ENCODE assay signal across 8 cellular contexts in genomic region chr15:55289573-55290360, GRCh38. TPM values are rescaled to one million over a fixed set of nuclear protein-coding genes. Genes with fewer than 3 reads are reported as not detected.
DNase-seq lines count a peak whose midpoint lies in the region; ATAC-seq lines count a peak whose summit lies in the region.

Gene RAB27A (minus strand): TSS chr15:55289813. CDS start chr15:55234934, 54,879 bp downstream.

- H3K36me3 Mint-ChIP-seq in activated CD8-positive, alpha-beta T cell treated with anti-CD3 and anti-CD28 coated beads, Interleukin-2, amount 10 ng/mL, durations not matched to agents 7 days and 5 days (ENCODE audit: low read depth): peaks cover 37% of the 10 kb centered on the region

- peak; percentile 81 for DNase-seq in NK-92 treated with Interleukin-12 subunit alpha and Interleukin-12 subunit beta, amount 100 ng/mL, for 24 hours (lab: John Stamatoyannopoulos, UW)
- DNase-seq in NK-92 (lab: John Stamatoyannopoulos, UW; ENCODE audit: unreplicated experiment): no peak
- peak; percentile 34 for DNase-seq in NCI-H510A (lab: John Stamatoyannopoulos, UW)
- DNase-seq in activated CD8-positive, alpha-beta T cell treated with anti-CD3 and anti-CD28 coated beads, Interleukin-2, amount 10 ng/mL, durations not matched to agents 7 days and 5 days: peak; percentile 85
- DNase-seq in effector CD4-positive, alpha-beta T cell: peak; percentile 67
- peak; percentile 93 for DNase-seq in mesenteric fat pad (ENCODE audit: low spot score)
- DNase-seq in stimulated activated CD8-positive, alpha-beta memory T cell treated with anti-CD3 and anti-CD28 coated beads, Interleukin-15, amount 100 ng/mL, for 48 hours (ENCODE audit: low read depth in 2 of 2): peak; percentile 77 to 79

- peak within 1 kb of the TSS; percentile 86 for H3K27ac Mint-ChIP-seq in activated CD8-positive, alpha-beta T cell treated with anti-CD3 and anti-CD28 coated beads, Interleukin-2, amount 10 ng/mL, durations not matched to agents 7 days and 5 days

- H3K9me3 Mint-ChIP-seq in activated CD8-positive, alpha-beta T cell treated with anti-CD3 and anti-CD28 coated beads, Interleukin-2, amount 10 ng/mL, durations not matched to agents 7 days and 5 days (ENCODE audit: insufficient read depth): no peaks in the 10 kb centered on the region

- ATAC-seq in HG02938 (IDR thresholded peaks at IDR 0.05; ENCODE audit: unreplicated experiment): peak; percentile 62
- ATAC-seq in activated CD8-positive, alpha-beta T cell treated with anti-CD3 and anti-CD28 coated beads, Interleukin-2, amount 10 ng/mL, durations not matched to agents 7 days and 5 days: peak; percentile 74

- POLR2A ChIA-PET in activated CD8-positive, alpha-beta T cell treated with anti-CD3 and anti-CD28 coated beads, Interleukin-2, amount 10 ng/mL, durations not matched to agents 7 days and 5 days (lab: Charles Lee): no interaction called here

- H3K4me1 Mint-ChIP-seq in activated CD8-positive, alpha-beta T cell treated with anti-CD3 and anti-CD28 coated beads, Interleukin-2, amount 10 ng/mL, durations not matched to agents 7 days and 5 days (ENCODE audit: low read depth): peaks cover 41% of the 10 kb centered on the region

- CTCF ChIA-PET in activated CD8-positive, alpha-beta T cell treated with anti-CD3 and anti-CD28 coated beads, Interleukin-2, amount 10 ng/mL, durations not matched to agents 7 days and 5 days (lab: Charles Lee): interaction anchor here (2.4 kb wide), 1 partner anchor 68 kb away, joined by 5 read pairs; no protein-coding TSS in a partner anchor

- H3K27me3 Mint-ChIP-seq in activated CD8-positive, alpha-beta T cell treated with anti-CD3 and anti-CD28 coated beads, Interleukin-2, amount 10 ng/mL, durations not matched to agents 7 days and 5 days (ENCODE audit: low read depth): no peaks in the 10 kb centered on the region

- peak within 1 kb of the TSS; percentile 86 for H3K4me3 Mint-ChIP-seq in activated CD8-positive, alpha-beta T cell treated with anti-CD3 and anti-CD28 coated beads, Interleukin-2, amount 10 ng/mL, durations not matched to agents 7 days and 5 days

RNA-seq across cellular contexts. Expression of gene RAB27A, which starts in this region (rescaled TPM):
- 100 to 1,000 TPM; 102 to 105 TPM for total RNA-seq in activated CD8-positive, alpha-beta T cell treated with anti-CD3 and anti-CD28 coated beads, Interleukin-2, amount 10 ng/mL, durations not matched to agents 7 days and 5 days
- 26.8 TPM for total RNA-seq in mesenteric fat pad
